In genomic region chr13:106917024-106917491, GRCh38 we compare ENCODE assay signal across 9 cellular contexts.
A peak's percentile ranks its signal among the peaks of the same experiment; 100 is the strongest.
DNase-seq lines count a peak whose midpoint lies in the region; ATAC-seq, FAIRE-seq and TF ChIP-seq lines count a peak whose summit lies in the region.
"Had no signal": no experiment of that assay in that cellular context is flagged by ENCODE, and none has a peak within 500 bp of the region (broad histone marks: within the 10 kb centered on the region; RNA-seq: fewer than 3 reads in every experiment).

No MANE protein-coding gene starts in this region.

- H3K27ac ChIP-seq in A549 (peak overlapping the region; percentile 62 to 91), Peyer's patch (peak overlapping the region in 3 of 4 donors; percentile 68 to 77 (median 74)), osteoblast (ENCODE audit: low read depth, low read length) (no peak overlapping the region)

- peak overlapping the region; percentile 44; the same call in 2 of the 3 replicates for H3K4me3 ChIP-seq in A549
- peak overlapping the region in 3 of 4 donors; percentile 48 to 74 (median 69) for H3K4me3 ChIP-seq in Peyer's patch
- peak overlapping the region; percentile 70 for H3K4me3 ChIP-seq in fibroblast of villous mesenchyme (ENCODE audit: low read depth, low read length)
- H3K4me3 ChIP-seq in osteoblast (ENCODE audit: insufficient read depth, low read length), result peak overlapping the region; percentile 79

- no peak overlapping the region for H2AFZ ChIP-seq in osteoblast (ENCODE audit: low read length)

- H3K4me1 ChIP-seq in A549 (no peaks in the 10 kb centered on the region), Peyer's patch (no peaks in the 10 kb centered on the region), osteoblast (ENCODE audit: insufficient read depth, low read length) (no peaks in the 10 kb centered on the region)

- no peaks in the 10 kb centered on the region for H4K20me1 ChIP-seq in osteoblast (ENCODE audit: insufficient read depth, low read length)

- TF ChIP-seq POLR2A in A549 (IDR thresholded peaks at IDR 0.05; ENCODE audit: low read length), result no peak
- TF ChIP-seq POLR2A in Peyer's patch (IDR thresholded peaks at IDR 0.05), result no peak

- 80% methylated on average over 22 of the region's 28 CpGs for WGBS in A549 (ENCODE audit: missing lambda C conversion rate)

- no peaks in the 10 kb centered on the region for H3K36me3 ChIP-seq in Peyer's patch
- no peaks in the 10 kb centered on the region for H3K36me3 ChIP-seq in osteoblast (ENCODE audit: insufficient read depth, low read length)

- TF ChIP-seq RAD21 in A549 (conservative IDR thresholded peaks at IDR 0.05 in 1 of 2, IDR thresholded peaks at IDR 0.05 in 1 of 2), result no peak

- no peak for TF ChIP-seq EP300 in A549 (IDR thresholded peaks at IDR 0.05)

- H3K4me2 ChIP-seq in A549, result peak overlapping the region; percentile 69
- peak overlapping the region; percentile 80 for H3K4me2 ChIP-seq in osteoblast (ENCODE audit: insufficient read depth, low read length)

- TF ChIP-seq CTCF in A549 (IDR thresholded peaks at IDR 0.05) (no peak), Peyer's patch (IDR thresholded peaks at IDR 0.05) (no peak), fibroblast of villous mesenchyme (IDR thresholded peaks at IDR 0.05; ENCODE audit: insufficient read depth, low read depth, low read length) (no peak), osteoblast (IDR thresholded peaks at IDR 0.05; ENCODE audit: extremely low read depth, low read depth, low read length) (no peak)

- ATAC-seq in A549 (no peak), HG03159 (IDR thresholded peaks at IDR 0.05; ENCODE audit: unreplicated experiment) (no peak)

- H3K79me2 ChIP-seq in osteoblast (ENCODE audit: insufficient read depth, low read length), result no peaks in the 10 kb centered on the region

- no peaks in the 10 kb centered on the region for H3K27me3 ChIP-seq in Peyer's patch
- H3K27me3 ChIP-seq in osteoblast (ENCODE audit: insufficient read depth, low read length), result no peaks in the 10 kb centered on the region

- no peak for FAIRE-seq in A549 (lab: Jason Lieb, UNC)

- DNase-seq in A549 (ENCODE audit: low read depth in 1 of 2, low spot score in 1 of 2) (no peak), Peyer's patch (no peak), fibroblast of villous mesenchyme (ENCODE audit: low read depth) (no peak), osteoblast (ENCODE audit: insufficient read length, low spot score, missing footprints) (peak; percentile 65), midbrain (lab: John Stamatoyannopoulos, UW) (no peak), SHP77 (lab: John Stamatoyannopoulos, UW) (no peak), HEK293T (ENCODE audit: extremely low spot score) (no peak)
- DNase-seq: NCI-H2029 had no signal

- CTCF ChIA-PET in A549 (lab: Yijun Ruan, JAX) (no interaction called here), HEK293T (lab: Yijun Ruan, JAX) (no interaction called here)

- POLR2A ChIA-PET in A549 (lab: Yijun Ruan, JAX), result no interaction called here
- POLR2A ChIA-PET in HEK293T (lab: Yijun Ruan, JAX), result no interaction called here

- H3K9me3 ChIP-seq in A549 (no peaks in the 10 kb centered on the region), Peyer's patch (no peaks in the 10 kb centered on the region), osteoblast (ENCODE audit: low read depth, low read length) (no peaks in the 10 kb centered on the region)

TF ChIP-seq in A549, 52 proteins besides CTCF, POLR2A, EP300 and RAD21:
- no peak for TF ChIP-seq EHF (CRISPR knock-in tag; IDR thresholded peaks at IDR 0.05)
- no peak for TF ChIP-seq TP53 (CRISPR knock-in tag; IDR thresholded peaks at IDR 0.05)
TF ChIP-seq in A549: peak in this region for 0.

TF ChIP-seq in HEK293T, 16 proteins besides CTCF, POLR2A, EP300 and RAD21:
- no peak for TF ChIP-seq ELF4 (IDR thresholded peaks at IDR 0.05)
- no peak for TF ChIP-seq HDGF (IDR thresholded peaks at IDR 0.05; ENCODE audit: borderline replicate concordance)
- TF ChIP-seq PKNOX1 (IDR thresholded peaks at IDR 0.05), result no peak
- no peak for TF ChIP-seq BHLHE40 (IDR thresholded peaks at IDR 0.05; ENCODE audit: borderline replicate concordance)
- TF ChIP-seq NFRKB (IDR thresholded peaks at IDR 0.05), result no peak
- no peak for TF ChIP-seq FOXM1 (IDR thresholded peaks at IDR 0.05; ENCODE audit: borderline replicate concordance)
